Comparison of ENCODE assay signal across 2 cellular contexts in genomic region chr2:158473300-158473699, GRCh38. TPM values are rescaled to one million over a fixed set of nuclear protein-coding genes. Genes with fewer than 3 reads are reported as not detected.
"Had no signal": no experiment of that assay in that cellular context is flagged by ENCODE, and none has a peak within 500 bp of the region (broad histone marks: within the 10 kb centered on the region; RNA-seq: fewer than 3 reads in every experiment).

No MANE protein-coding gene starts in this region.

RNA-seq across cellular contexts. Expression of gene CCDC148, which starts 16.7 kb away (rescaled TPM):
- total RNA-seq: Peyer's patch, T-cell had no signal
